1 cellular context compared by ENCODE assay signal in genomic region chr1:201554167-201554600, GRCh38.
TF ChIP-seq lines count a peak whose summit lies in the region.

No MANE protein-coding gene starts in this region.

TF ChIP-seq in SK-N-SH, 30 proteins besides CTCF, POLR2A, EP300 and RAD21 (continued from another document):
- TF ChIP-seq, protein P1, sequence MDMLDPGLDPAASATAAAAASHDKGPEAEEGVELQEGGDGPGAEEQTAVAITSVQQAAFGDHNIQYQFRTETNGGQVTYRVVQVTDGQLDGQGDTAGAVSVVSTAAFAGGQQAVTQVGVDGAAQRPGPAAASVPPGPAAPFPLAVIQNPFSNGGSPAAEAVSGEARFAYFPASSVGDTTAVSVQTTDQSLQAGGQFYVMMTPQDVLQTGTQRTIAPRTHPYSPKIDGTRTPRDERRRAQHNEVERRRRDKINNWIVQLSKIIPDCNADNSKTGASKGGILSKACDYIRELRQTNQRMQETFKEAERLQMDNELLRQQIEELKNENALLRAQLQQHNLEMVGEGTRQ (IDR thresholded peaks at IDR 0.05; ENCODE audit: borderline replicate concordance, low read depth, low read length): no peak
- TF ChIP-seq CHD2 (IDR thresholded peaks at IDR 0.05; ENCODE audit: low read length, partially characterized antibody): no peak
- TF ChIP-seq, protein P2, sequence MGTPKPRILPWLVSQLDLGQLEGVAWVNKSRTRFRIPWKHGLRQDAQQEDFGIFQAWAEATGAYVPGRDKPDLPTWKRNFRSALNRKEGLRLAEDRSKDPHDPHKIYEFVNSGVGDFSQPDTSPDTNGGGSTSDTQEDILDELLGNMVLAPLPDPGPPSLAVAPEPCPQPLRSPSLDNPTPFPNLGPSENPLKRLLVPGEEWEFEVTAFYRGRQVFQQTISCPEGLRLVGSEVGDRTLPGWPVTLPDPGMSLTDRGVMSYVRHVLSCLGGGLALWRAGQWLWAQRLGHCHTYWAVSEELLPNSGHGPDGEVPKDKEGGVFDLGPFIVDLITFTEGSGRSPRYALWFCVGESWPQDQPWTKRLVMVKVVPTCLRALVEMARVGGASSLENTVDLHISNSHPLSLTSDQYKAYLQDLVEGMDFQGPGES (IDR thresholded peaks at IDR 0.05; ENCODE audit: low read depth, low read length): no peak
- TF ChIP-seq SMC3 (IDR thresholded peaks at IDR 0.05; ENCODE audit: low read depth, low read length): no peak
- TF ChIP-seq RXRA (IDR thresholded peaks at IDR 0.05; ENCODE audit: borderline replicate concordance, low read depth): no peak
- no peak for TF ChIP-seq NFIC (IDR thresholded peaks at IDR 0.05; ENCODE audit: borderline replicate concordance)
